Comparison of ENCODE assay signal across 10 cellular contexts in genomic region chr4:99300934-99301333, GRCh38. TPM values are rescaled to one million over a fixed set of nuclear protein-coding genes. Genes with fewer than 3 reads are reported as not detected.
A peak's percentile ranks its signal among the peaks of the same experiment; 100 is the strongest.
DNase-seq lines count a peak whose midpoint lies in the region; ATAC-seq, FAIRE-seq and TF ChIP-seq lines count a peak whose summit lies in the region.
"Had no signal": no experiment of that assay in that cellular context is flagged by ENCODE, and none has a peak within 500 bp of the region (broad histone marks: within the 10 kb centered on the region; RNA-seq: fewer than 3 reads in every experiment).

No MANE protein-coding gene starts in this region.

- H3K4me3 ChIP-seq in bronchial epithelial cell (ENCODE audit: low read depth, low read length): no peak overlapping the region
- no peak overlapping the region for H3K4me3 ChIP-seq in upper lobe of right lung
- H3K4me3 ChIP-seq: A549 had no signal

- DNase-seq in NCI-H2081 (lab: John Stamatoyannopoulos, UW) (peak; percentile 1), NCI-H2081 treated with DMSO at 0.1 percent for 48 hours (lab: John Stamatoyannopoulos, UW) (no peak), bronchial epithelial cell (ENCODE audit: low read depth) (peak; percentile 68), left lobe of liver (ENCODE audit: low spot score) (peak; percentile 73), upper lobe of right lung (peak; percentile 72), DMS79 treated with DMSO at 0.1 percent for 48 hours (lab: John Stamatoyannopoulos, UW) (no peak), GM13977 (ENCODE audit: low spot score) (no peak)
- DNase-seq in stimulated activated naive CD4-positive, alpha-beta T cell (lab: John Stamatoyannopoulos, UW): no peak
- DNase-seq: MV-4-11 had no signal

- peaks cover 5% of the 10 kb centered on the region for H3K9me3 ChIP-seq in upper lobe of right lung
- H3K9me3 ChIP-seq: A549 had no signal

- no peak for FAIRE-seq in bronchial epithelial cell (lab: Jason Lieb, UNC)
- FAIRE-seq: A549 had no signal

- no peaks in the 10 kb centered on the region for H3K27me3 ChIP-seq in bronchial epithelial cell (ENCODE audit: control insufficient read depth, insufficient read depth, low read length)
- H3K27me3 ChIP-seq in upper lobe of right lung: no peaks in the 10 kb centered on the region

- TF ChIP-seq CTCF in bronchial epithelial cell (IDR thresholded peaks at IDR 0.05; ENCODE audit: insufficient read depth, low read length, severe bottlenecking): no peak
- no peak for TF ChIP-seq CTCF in upper lobe of right lung (IDR thresholded peaks at IDR 0.05)
- TF ChIP-seq CTCF in GM13977 (IDR thresholded peaks at IDR 0.05; ENCODE audit: extremely low read depth, insufficient read depth, missing control alignments): no peak

- H3K36me3 ChIP-seq in bronchial epithelial cell (ENCODE audit: control insufficient read depth, insufficient read depth, low read length) (no peaks in the 10 kb centered on the region), upper lobe of right lung (no peaks in the 10 kb centered on the region)

- H3K4me1 ChIP-seq in upper lobe of right lung: peaks cover 16% of the 10 kb centered on the region
- H3K4me1 ChIP-seq: A549 had no signal

- no peak overlapping the region for H3K27ac ChIP-seq in upper lobe of right lung
- H3K27ac ChIP-seq: A549 had no signal

- ATAC-seq in left lobe of liver: no peak
- ATAC-seq in upper lobe of right lung: peak; percentile 72
- ATAC-seq: A549 had no signal

- in situ Hi-C loops in GM13977 (cut with MboI; ENCODE audit: low pct_unique_long_range_greater_than_20kb, low sequenced_read_pairs, unreplicated experiment): no loop called here

- intact Hi-C loops in upper lobe of right lung (cut with DNase I): no loop called here

RNA-seq across cellular contexts. Expression of gene ADH1A, which starts 10.1 kb away (rescaled TPM):
- not detected in 2 replicates for total RNA-seq in bronchial epithelial cell
- total RNA-seq in left lobe of liver: 355 TPM
- 3.6 TPM for total RNA-seq in upper lobe of right lung

RNA-seq across cellular contexts. Expression of gene ADH1B, which starts 20.3 kb away (rescaled TPM):
- total RNA-seq in bronchial epithelial cell (0.26 and 2.1 TPM in 2 replicates), left lobe of liver (4,370 TPM), upper lobe of right lung (744 TPM)

RNA-seq across cellular contexts. Expression of gene ADH1C, which starts 51.6 kb away (rescaled TPM):
- total RNA-seq in bronchial epithelial cell (0.26 TPM in 1 of 2 replicates, not detected in the other), left lobe of liver (522 TPM), upper lobe of right lung (6.8 TPM)

Comparison
In these comparisons a context has a peak if more than half of its experiments do, and no peak if none do; other contexts are left out.
1. DNase-seq: peak in NCI-H2081 (2 of 2), bronchial epithelial cell (single experiment), left lobe of liver (single experiment) and upper lobe of right lung (single experiment); none in NCI-H2081 treated with DMSO at 0.1 percent for 48 hours (single experiment), DMS79 treated with DMSO at 0.1 percent for 48 hours (single experiment), stimulated activated naive CD4-positive, alpha-beta T cell (0 of 6) and GM13977 (single experiment).
2. RNA of gene ADH1A, which starts 10.1 kb away (total RNA-seq): 355 TPM in left lobe of liver (single experiment); 3.6 TPM in upper lobe of right lung (single experiment) and not detected in bronchial epithelial cell; every median in the first group is over 10 times any median in the second.
3. RNA of gene ADH1B, which starts 20.3 kb away (total RNA-seq): 4,370 TPM in left lobe of liver (single experiment) and 744 TPM in upper lobe of right lung (single experiment); 0.26 to 2.1 TPM in bronchial epithelial cell; every median in the first group is over 100 times any median in the second.
4. RNA of gene ADH1C, which starts 51.6 kb away (total RNA-seq): 522 TPM in left lobe of liver (single experiment); 6.8 TPM in upper lobe of right lung (single experiment) and 0.26 TPM in bronchial epithelial cell; every median in the first group is over 10 times any median in the second.